Comparison of ENCODE assay signal across 18 cellular contexts in genomic region chr12:46919666-46920065, GRCh38.
"Had no signal": no experiment of that assay in that cellular context is flagged by ENCODE, and none has a peak within 500 bp of the region (broad histone marks: within the 10 kb centered on the region; RNA-seq: fewer than 3 reads in every experiment).

No MANE protein-coding gene starts in this region.

- H3K36me3 ChIP-seq: neutrophil, sigmoid colon, thyroid gland had no signal

- H3K9me3 ChIP-seq: neutrophil, thyroid gland had no signal

- H3K4me1 Mint-ChIP-seq: activated CD4-positive, alpha-beta T cell treated with anti-CD3 and anti-CD28 coated beads, Interleukin-2, amount 10 ng/mL, durations not matched to agents 24 days and 14 days; activated naive CD8-positive, alpha-beta T cell treated with anti-CD3 and anti-CD28 coated beads, Interleukin-2, amount 10 ng/mL, durations not matched to agents 7 days and 5 days; natural killer cell had no signal

- H3K27ac Mint-ChIP-seq: activated CD4-positive, alpha-beta T cell treated with anti-CD3 and anti-CD28 coated beads, Interleukin-2, amount 10 ng/mL, durations not matched to agents 24 days and 14 days; activated CD8-positive, alpha-beta T cell treated with anti-CD3 and anti-CD28 coated beads for 36 hours; activated naive CD8-positive, alpha-beta T cell treated with anti-CD3 and anti-CD28 coated beads, Interleukin-2, amount 10 ng/mL, durations not matched to agents 7 days and 5 days; activated T-cell treated with anti-CD3 and anti-CD28 coated beads, Interleukin-2, amount 50 U/mL, for 24 hours; activated T-helper 2 cell treated with anti-CD3 and anti-CD28 coated beads, Interferon-gamma antibody, Interleukin-2, Interleukin-4, amounts not matched to agents 10 μg/mL and 5 μg/mL and 100 μg/mL, durations not matched to agents 14 hours and 24 hours and 36 hours; brain; natural killer cell had no signal

- H3K36me3 Mint-ChIP-seq: activated naive CD8-positive, alpha-beta T cell treated with anti-CD3 and anti-CD28 coated beads, Interleukin-2, amount 10 ng/mL, durations not matched to agents 7 days and 5 days; brain; natural killer cell had no signal

- H3K4me1 ChIP-seq: thyroid gland had no signal

- H3K79me2 ChIP-seq: parathyroid adenoma had no signal

- H3K4me3 Mint-ChIP-seq: activated CD4-positive, alpha-beta T cell treated with anti-CD3 and anti-CD28 coated beads, Interleukin-2, amount 10 ng/mL, durations not matched to agents 24 days and 14 days; activated CD8-positive, alpha-beta T cell treated with anti-CD3 and anti-CD28 coated beads for 36 hours; activated naive CD8-positive, alpha-beta T cell treated with anti-CD3 and anti-CD28 coated beads, Interleukin-2, amount 10 ng/mL, durations not matched to agents 7 days and 5 days; activated T-cell treated with anti-CD3 and anti-CD28 coated beads, Interleukin-2, amount 50 U/mL, for 24 hours; brain; natural killer cell had no signal

- H3K27ac ChIP-seq: coronary artery, neutrophil, parathyroid adenoma, sigmoid colon, thyroid gland had no signal

- DNase-seq: activated CD4-positive, alpha-beta T cell treated with anti-CD3 and anti-CD28 coated beads, Interleukin-2, amount 10 ng/mL, durations not matched to agents 24 days and 14 days; activated CD8-positive, alpha-beta T cell treated with anti-CD3 and anti-CD28 coated beads for 36 hours; activated naive CD4-positive, alpha-beta T cell treated with Interleukin-2 at 50 U/mL for 16 hours; activated naive CD8-positive, alpha-beta T cell treated with anti-CD3 and anti-CD28 coated beads, Interleukin-2, amount 10 ng/mL, durations not matched to agents 7 days and 5 days; activated T-cell treated with anti-CD3 and anti-CD28 coated beads, Interleukin-2, amount 50 U/mL, for 24 hours; central memory CD4-positive, alpha-beta T cell; mesenchymal stem cell; natural killer cell; sigmoid colon; stimulated activated CD8-positive, alpha-beta memory T cell treated with anti-CD3 and anti-CD28 coated beads, Interleukin-4, amount 100 ng/mL, for 48 hours; stimulated activated naive CD4-positive, alpha-beta T cell; T1000; thyroid gland had no signal

- H3K27me3 ChIP-seq: neutrophil, sigmoid colon, thyroid gland had no signal

- ATAC-seq: activated CD8-positive, alpha-beta T cell treated with anti-CD3 and anti-CD28 coated beads for 36 hours; natural killer cell had no signal

- H2AFZ ChIP-seq: parathyroid adenoma had no signal

- H3K4me3 ChIP-seq: coronary artery, sigmoid colon, thyroid gland had no signal

- H3K9ac ChIP-seq: parathyroid adenoma had no signal

- H3K9me3 Mint-ChIP-seq: activated CD4-positive, alpha-beta T cell treated with anti-CD3 and anti-CD28 coated beads, Interleukin-2, amount 10 ng/mL, durations not matched to agents 24 days and 14 days; activated CD8-positive, alpha-beta T cell treated with anti-CD3 and anti-CD28 coated beads for 36 hours; activated naive CD8-positive, alpha-beta T cell treated with anti-CD3 and anti-CD28 coated beads, Interleukin-2, amount 10 ng/mL, durations not matched to agents 7 days and 5 days; activated T-cell treated with anti-CD3 and anti-CD28 coated beads, Interleukin-2, amount 50 U/mL, for 24 hours; activated T-helper 2 cell treated with anti-CD3 and anti-CD28 coated beads, Interferon-gamma antibody, Interleukin-2, Interleukin-4, amounts not matched to agents 10 μg/mL and 5 μg/mL and 100 μg/mL, durations not matched to agents 14 hours and 24 hours and 36 hours; natural killer cell had no signal
